9 cellular contexts compared by ENCODE assay signal in genomic region chr1:201562257-201562656, GRCh38. TPM values are rescaled to one million over a fixed set of nuclear protein-coding genes. Genes with fewer than 3 reads are reported as not detected.
DNase-seq lines count a peak whose midpoint lies in the region; ATAC-seq and TF ChIP-seq lines count a peak whose summit lies in the region.
"Had no signal": no experiment of that assay in that cellular context is flagged by ENCODE, and none has a peak within 500 bp of the region (broad histone marks: within the 10 kb centered on the region; RNA-seq: fewer than 3 reads in every experiment).

No MANE protein-coding gene starts in this region.

- H3K27me3 ChIP-seq in ACC112 (ENCODE audit: insufficient read depth, low read length), result no peaks in the 10 kb centered on the region
- no peaks in the 10 kb centered on the region for H3K27me3 ChIP-seq in CD4-positive, alpha-beta T cell (ENCODE audit: control insufficient read depth, insufficient read depth, low read length)
- no peaks in the 10 kb centered on the region for H3K27me3 ChIP-seq in naive thymus-derived CD4-positive, alpha-beta T cell (ENCODE audit: control insufficient read depth in 2 of 2, insufficient read depth in 2 of 2, low read length in 2 of 2)

- peaks cover 6% of the 10 kb centered on the region; the same call in 1 of the 2 replicates for H3K36me3 ChIP-seq in ACC112 (ENCODE audit: insufficient read depth, low read length)
- no peaks in the 10 kb centered on the region for H3K36me3 ChIP-seq in mucosa of descending colon (ENCODE audit: low read depth)
- no peaks in the 10 kb centered on the region for H3K36me3 ChIP-seq in naive thymus-derived CD4-positive, alpha-beta T cell (ENCODE audit: control insufficient read depth in 2 of 3, insufficient read depth in 3 of 3, low read length in 3 of 3)

- TF ChIP-seq CTCF in mucosa of descending colon (IDR thresholded peaks at IDR 0.05), result no peak
- no peak for TF ChIP-seq CTCF in CD4-positive, alpha-beta T cell (IDR thresholded peaks at IDR 0.05)

- H3K9me3 Mint-ChIP-seq in CD4-positive, alpha-beta T cell, result no peaks in the 10 kb centered on the region
- H3K9me3 Mint-ChIP-seq in naive thymus-derived CD4-positive, alpha-beta T cell, result no peaks in the 10 kb centered on the region
- H3K9me3 Mint-ChIP-seq: activated CD4-positive, alpha-beta memory T cell treated with anti-CD3 and anti-CD28 coated beads for 36 hours had no signal

- peak overlapping the region; percentile 40; the same call in 1 of the 2 replicates for H3K4me3 ChIP-seq in ACC112 (ENCODE audit: low read depth, low read length)
- no peak overlapping the region for H3K4me3 ChIP-seq in mucosa of descending colon
- H3K4me3 ChIP-seq in naive thymus-derived CD4-positive, alpha-beta T cell (ENCODE audit: low read length), result no peak overlapping the region

- CTCF ChIA-PET in CD4-positive, alpha-beta T cell (lab: Charles Lee), result no interaction called here
- CTCF ChIA-PET in naive thymus-derived CD4-positive, alpha-beta T cell (lab: Charles Lee), result interaction anchor here (1.3 to 4.2 kb wide), 3 partner anchors 142 to 231 kb away, joined by 3 to 67 read pairs (median 20); no protein-coding TSS in a partner anchor

- H2AFZ ChIP-seq in ACC112 (ENCODE audit: low read length, unreplicated experiment), result no peak overlapping the region

- H3K9me3 ChIP-seq in mucosa of descending colon, result no peaks in the 10 kb centered on the region
- no peaks in the 10 kb centered on the region for H3K9me3 ChIP-seq in CD4-positive, alpha-beta T cell (ENCODE audit: control insufficient read depth, low read length)
- H3K9me3 ChIP-seq in naive thymus-derived CD4-positive, alpha-beta T cell (ENCODE audit: control insufficient read depth in 2 of 3, low read length in 3 of 3), result no peaks in the 10 kb centered on the region

- DNase-seq in LHCN-M2 (ENCODE audit: low read depth), result peak; percentile 94
- DNase-seq in dermis blood vessel endothelial cell, result peak; percentile 62
- DNase-seq in mucosa of descending colon, result no peak
- DNase-seq in CD4-positive, alpha-beta T cell, result no peak
- DNase-seq in naive thymus-derived CD4-positive, alpha-beta T cell, result no peak
- DNase-seq: activated CD4-positive, alpha-beta memory T cell treated with anti-CD3 and anti-CD28 coated beads for 36 hours had no signal

- H3K27me3 Mint-ChIP-seq in CD4-positive, alpha-beta T cell, result no peaks in the 10 kb centered on the region
- no peaks in the 10 kb centered on the region for H3K27me3 Mint-ChIP-seq in naive thymus-derived CD4-positive, alpha-beta T cell
- H3K27me3 Mint-ChIP-seq: activated CD4-positive, alpha-beta memory T cell treated with anti-CD3 and anti-CD28 coated beads for 36 hours had no signal

- intact Hi-C loops in mucosa of descending colon (cut with DNase I, micrococcal nuclease), result loop anchor here in 1 of 2 donors (5.0 kb wide), 2 partner anchors 140 to 230 kb away; no protein-coding TSS in a partner anchor
- intact Hi-C loops in CD4-positive, alpha-beta T cell (cut with DNase I, micrococcal nuclease), result loop anchor here in 1 of 2 experiments (5.0 kb wide), 1 partner anchor 410 kb away; no protein-coding TSS in a partner anchor
- intact Hi-C loops in naive thymus-derived CD4-positive, alpha-beta T cell (cut with micrococcal nuclease), result no loop called here

- ATAC-seq in mucosa of descending colon, result peak; percentile 19
- ATAC-seq in GM21515 (IDR thresholded peaks at IDR 0.05; ENCODE audit: unreplicated experiment), result no peak
- no peak for ATAC-seq in CD4-positive, alpha-beta T cell (ENCODE audit: poor library complexity)
- no peak for ATAC-seq in HG03196 (IDR thresholded peaks at IDR 0.05; ENCODE audit: unreplicated experiment)
- ATAC-seq in naive thymus-derived CD4-positive, alpha-beta T cell, result no peak

- POLR2A ChIA-PET in CD4-positive, alpha-beta T cell (lab: Charles Lee), result no interaction called here
- POLR2A ChIA-PET in naive thymus-derived CD4-positive, alpha-beta T cell (lab: Charles Lee), result interaction anchor here (0.7 to 0.8 kb wide), 2 partner anchors 25 to 267 kb away, joined by 3 read pairs; no protein-coding TSS in a partner anchor

- H3K36me3 Mint-ChIP-seq in CD4-positive, alpha-beta T cell (ENCODE audit: low read depth), result no peaks in the 10 kb centered on the region
- H3K36me3 Mint-ChIP-seq in naive thymus-derived CD4-positive, alpha-beta T cell, result no peaks in the 10 kb centered on the region
- H3K36me3 Mint-ChIP-seq: activated CD4-positive, alpha-beta memory T cell treated with anti-CD3 and anti-CD28 coated beads for 36 hours had no signal

- H3K4me3 Mint-ChIP-seq in CD4-positive, alpha-beta T cell, result no peak overlapping the region
- H3K4me3 Mint-ChIP-seq in naive thymus-derived CD4-positive, alpha-beta T cell, result no peak overlapping the region
- H3K4me3 Mint-ChIP-seq: activated CD4-positive, alpha-beta memory T cell treated with anti-CD3 and anti-CD28 coated beads for 36 hours had no signal

- H3K27ac Mint-ChIP-seq in CD4-positive, alpha-beta T cell, result no peak overlapping the region
- no peak overlapping the region for H3K27ac Mint-ChIP-seq in naive thymus-derived CD4-positive, alpha-beta T cell
- H3K27ac Mint-ChIP-seq: activated CD4-positive, alpha-beta memory T cell treated with anti-CD3 and anti-CD28 coated beads for 36 hours had no signal

- peaks cover 49% of the 10 kb centered on the region for H3K4me1 ChIP-seq in ACC112 (ENCODE audit: control insufficient read depth, insufficient read depth, low read length, unreplicated experiment)
- H3K4me1 ChIP-seq in mucosa of descending colon (ENCODE audit: low read depth), result peaks cover 4% of the 10 kb centered on the region
- H3K4me1 ChIP-seq in naive thymus-derived CD4-positive, alpha-beta T cell (ENCODE audit: control insufficient read depth in 2 of 2, insufficient read depth in 2 of 2, low read length in 2 of 2), result no peaks in the 10 kb centered on the region

- H3K27ac ChIP-seq in ACC112 (ENCODE audit: low read depth, low read length), result peak overlapping the region; percentile 98
- no peak overlapping the region for H3K27ac ChIP-seq in CD4-positive, alpha-beta T cell (ENCODE audit: low read depth, low read length)
- H3K27ac ChIP-seq in naive thymus-derived CD4-positive, alpha-beta T cell (ENCODE audit: low read depth, low read length), result no peak overlapping the region

- H3K4me1 Mint-ChIP-seq in CD4-positive, alpha-beta T cell (ENCODE audit: low read depth), result peaks cover 6% of the 10 kb centered on the region
- H3K4me1 Mint-ChIP-seq in naive thymus-derived CD4-positive, alpha-beta T cell, result peaks cover 0 to 6% (median 3%) of the 10 kb centered on the region in 7 donors

- peaks cover 80% of the 10 kb centered on the region for H3K79me2 ChIP-seq in ACC112 (ENCODE audit: control insufficient read depth, insufficient read depth, low read length, unreplicated experiment)

RNA-seq across cellular contexts. Expression of gene NAV1, which starts 23.3 kb away (rescaled TPM):
- total RNA-seq in LHCN-M2 (2014; rRNA removed) (34.7 and 35.0 TPM in 2 replicates), dermis blood vessel endothelial cell (16.5 and 27.0 TPM in 2 replicates), mucosa of descending colon (10 to 100 TPM; 13.7 to 64.3 (median 16.7) TPM)
- polyA plus RNA-seq in LHCN-M2 (2012), result 27.1 TPM
- total RNA-seq in CD4-positive, alpha-beta T cell, result 1 to 10 TPM; 2.8 to 4.3 TPM
- 10 to 100 TPM in 1 of 5 experiments, 1 to 10 TPM in 4; 2.3 to 10.8 (median 4.4) TPM for total RNA-seq in naive thymus-derived CD4-positive, alpha-beta T cell
- under 1 TPM; 0.18 to 0.91 TPM for polyA plus RNA-seq in naive thymus-derived CD4-positive, alpha-beta T cell

RNA-seq across cellular contexts. Expression of gene CSRP1, which starts 55.3 kb away (rescaled TPM):
- total RNA-seq in LHCN-M2 (2014; rRNA removed) (336 and 492 TPM in 2 replicates), dermis blood vessel endothelial cell (256 and 443 TPM in 2 replicates), mucosa of descending colon (1,000 to 10,000 TPM in 1 of 3 donors, 100 to 1,000 TPM in 2; 150 to 1,587 (median 214) TPM)
- 491 TPM for polyA plus RNA-seq in LHCN-M2 (2012)
- 10 to 100 TPM; 34.8 to 39.9 TPM for total RNA-seq in CD4-positive, alpha-beta T cell
- 10 to 100 TPM; 24.2 to 83.1 (median 37.7) TPM for total RNA-seq in naive thymus-derived CD4-positive, alpha-beta T cell
- 10 to 100 TPM; 43.6 to 52.0 TPM for polyA plus RNA-seq in naive thymus-derived CD4-positive, alpha-beta T cell

Comparison
In these comparisons a context has a peak if more than half of its experiments do, and no peak if none do; other contexts are left out.
1. DNase-seq: peak in LHCN-M2 (single experiment) and dermis blood vessel endothelial cell (single experiment); none in mucosa of descending colon (0 of 3), CD4-positive, alpha-beta T cell (0 of 10) and naive thymus-derived CD4-positive, alpha-beta T cell (0 of 9).